8 cellular contexts compared by ENCODE assay signal in the genomic region with DNA sequence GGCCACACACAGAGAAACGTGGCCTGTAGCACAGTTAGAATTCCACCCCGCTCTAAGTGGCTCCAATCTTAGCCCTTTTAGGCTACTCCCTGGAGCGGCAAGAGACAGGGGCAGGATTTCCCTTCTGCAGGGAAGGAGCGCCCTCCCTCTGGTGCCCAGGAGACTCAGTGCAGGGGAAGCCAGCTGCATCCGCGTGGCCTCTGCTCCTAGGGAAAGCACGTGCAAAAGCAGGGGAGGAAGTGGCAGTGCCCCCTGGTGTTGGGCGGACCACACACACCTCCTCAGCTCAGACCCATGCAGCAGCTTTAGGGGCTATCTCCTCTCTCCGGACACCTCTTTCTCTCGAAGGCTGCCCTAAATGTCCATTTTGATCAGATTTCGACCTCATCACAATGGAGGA. TPM values are rescaled to one million over a fixed set of nuclear protein-coding genes. Genes with fewer than 3 reads are reported as not detected.
DNase-seq lines count a peak whose midpoint lies in the region; ATAC-seq and TF ChIP-seq lines count a peak whose summit lies in the region.

No MANE protein-coding gene starts in this region.

- no peaks in the 10 kb centered on the region for H3K36me3 Mint-ChIP-seq in activated T-helper 17 cell treated with anti-CD3 and anti-CD28 coated beads, Interleukin-2, amount 50 U/mL, for 72 hours (ENCODE audit: low read depth)

- TF ChIP-seq CTCF in tibial nerve (IDR thresholded peaks at IDR 0.05): peak; percentile 6 to 48 (median 26)

- peaks cover 9% of the 10 kb centered on the region for H3K27me3 Mint-ChIP-seq in activated T-helper 17 cell treated with anti-CD3 and anti-CD28 coated beads, Interleukin-2, amount 50 U/mL, for 72 hours

- H3K9me3 Mint-ChIP-seq in activated T-helper 17 cell treated with anti-CD3 and anti-CD28 coated beads, Interleukin-2, amount 50 U/mL, for 72 hours: no peaks in the 10 kb centered on the region

- ATAC-seq in left lobe of liver (peak; percentile 68), HG03520 (IDR thresholded peaks at IDR 0.05; ENCODE audit: unreplicated experiment) (no peak)
- no peak for ATAC-seq in activated T-helper 17 cell treated with anti-CD3 and anti-CD28 coated beads, Interleukin-2, amount 50 U/mL, for 72 hours (replicated peaks)

- H3K4me1 ChIP-seq in tibial nerve: peaks cover 0 to 4% (median 0%) of the 10 kb centered on the region in 4 donors

- H3K4me3 Mint-ChIP-seq in activated T-helper 17 cell treated with anti-CD3 and anti-CD28 coated beads, Interleukin-2, amount 50 U/mL, for 72 hours: no peak overlapping the region

- TF ChIP-seq POLR2A in tibial nerve (IDR thresholded peaks at IDR 0.05): no peak

- H3K27me3 ChIP-seq in tibial nerve: peaks cover 0 to 27% of the 10 kb centered on the region in 2 donors

- peak in 1 of 2 donors; percentile 20 for TF ChIP-seq EP300 in tibial nerve (IDR thresholded peaks at IDR 0.05)

- H3K36me3 ChIP-seq in tibial nerve: no peaks in the 10 kb centered on the region

- no peaks in the 10 kb centered on the region for H3K9me3 ChIP-seq in tibial nerve

- H3K4me3 ChIP-seq in tibial nerve: no peak overlapping the region

- H3K4me1 Mint-ChIP-seq in activated T-helper 17 cell treated with anti-CD3 and anti-CD28 coated beads, Interleukin-2, amount 50 U/mL, for 72 hours: no peaks in the 10 kb centered on the region

- no peak overlapping the region for H3K27ac ChIP-seq in tibial nerve

- WGBS in tibial nerve, 2 donors: 52 to 54% methylated on average over 11 of the region's 11 CpGs

- H3K27ac Mint-ChIP-seq in activated T-helper 17 cell treated with anti-CD3 and anti-CD28 coated beads, Interleukin-2, amount 50 U/mL, for 72 hours: no peak overlapping the region

- DNase-seq in SKM-1 treated with dmso at 0.1 percent for 144 hours (lab: John Stamatoyannopoulos, UW; ENCODE audit: unreplicated experiment): peak; percentile 14
- DNase-seq in SKM-1 (lab: John Stamatoyannopoulos, UW; ENCODE audit: unreplicated experiment): no peak
- DNase-seq in NCI-H82 (lab: John Stamatoyannopoulos, UW): peak; percentile 69
- DNase-seq in amniotic epithelial cell (ENCODE audit: low read depth): peak; percentile 11
- no peak for DNase-seq in left lobe of liver (ENCODE audit: low spot score)
- DNase-seq in tibial nerve (ENCODE audit: low spot score in 2 of 2): no peak

RNA-seq across cellular contexts. Expression of gene SPRING1, which starts 50.0 kb away (rescaled TPM):
- total RNA-seq in left lobe of liver (6.8 TPM), tibial nerve (10 to 100 TPM; 13.9 to 18.6 (median 14.9) TPM)
- total RNA-seq in activated T-helper 17 cell treated with anti-CD3 and anti-CD28 coated beads, Interleukin-2, amount 50 U/mL, for 72 hours: 10 to 100 TPM; 17.9 to 32.8 TPM

RNA-seq across cellular contexts. Expression of gene RNFT2, which starts 50.2 kb away (rescaled TPM):
- 0.40 TPM for total RNA-seq in left lobe of liver
- 1 to 10 TPM in 3 of 4 donors, under 1 TPM in 1; 0.59 to 5.9 (median 2.5) TPM for total RNA-seq in tibial nerve
- 10 to 100 TPM; 12.3 to 23.6 TPM for total RNA-seq in activated T-helper 17 cell treated with anti-CD3 and anti-CD28 coated beads, Interleukin-2, amount 50 U/mL, for 72 hours

Comparison
In these comparisons a context has a peak if more than half of its experiments do, and no peak if none do; other contexts are left out.
1. DNase-seq: peak in SKM-1 treated with dmso at 0.1 percent for 144 hours (single experiment), NCI-H82 (single experiment) and amniotic epithelial cell (single experiment); none in SKM-1 (single experiment), left lobe of liver (single experiment) and tibial nerve (0 of 2).